1 cellular context compared by ENCODE assay signal in genomic region chr2:229622495-229623355, GRCh38.
TF ChIP-seq lines count a peak whose summit lies in the region.

No MANE protein-coding gene starts in this region.

TF ChIP-seq in K562, 482 proteins besides CTCF, POLR2A, EP300 and RAD21 (continued from another document):
- TF ChIP-seq ARID4B (CRISPR knock-in tag; IDR thresholded peaks at IDR 0.05) = no peak
- TF ChIP-seq TGIF2 (CRISPR knock-in tag; IDR thresholded peaks at IDR 0.05) = no peak
- TF ChIP-seq TSHZ1 (CRISPR knock-in tag; IDR thresholded peaks at IDR 0.05) = no peak
- no peak for TF ChIP-seq LARP7 (IDR thresholded peaks at IDR 0.05)
TF ChIP-seq in K562: peak in this region for 2.
